Comparison of ENCODE assay signal across 9 cellular contexts in the genomic region with DNA sequence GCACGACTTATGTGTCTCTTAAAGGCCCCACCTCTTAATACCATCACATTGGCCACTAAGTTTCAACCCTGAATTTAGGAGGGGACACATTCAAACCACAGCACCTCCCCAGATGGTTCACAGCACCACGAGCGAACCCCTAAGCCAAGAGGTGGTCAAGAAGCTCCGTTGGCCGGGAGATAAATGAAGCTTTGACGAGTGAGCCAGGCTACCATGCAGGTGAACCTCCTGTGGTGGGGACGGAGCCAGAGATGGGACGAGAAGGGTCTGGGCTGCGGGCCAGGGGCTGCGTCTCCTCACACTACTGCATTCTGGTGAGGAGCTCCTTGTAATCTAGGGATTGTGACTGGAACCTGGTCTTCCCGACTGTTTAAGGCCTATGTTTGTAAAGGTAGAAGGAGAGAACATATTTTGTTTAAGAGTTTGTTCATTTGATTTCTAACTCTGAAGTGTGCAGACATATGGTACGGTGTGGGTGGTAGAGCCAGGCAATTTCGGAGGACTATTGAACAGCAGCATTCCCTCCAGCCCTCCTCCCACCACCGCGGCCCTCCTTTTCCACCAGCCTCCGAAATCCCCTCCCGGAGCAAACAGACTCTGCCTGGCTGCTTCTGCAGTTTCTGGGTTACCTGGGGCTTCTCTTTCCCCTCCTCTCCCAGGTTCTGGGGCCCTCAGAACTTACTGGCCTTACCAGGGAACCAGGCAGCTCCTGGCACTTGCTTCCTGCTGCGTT. TPM values are rescaled to one million over a fixed set of nuclear protein-coding genes. Genes with fewer than 3 reads are reported as not detected.
"Had no signal": no experiment of that assay in that cellular context is flagged by ENCODE, and none has a peak within 500 bp of the region (broad histone marks: within the 10 kb centered on the region; RNA-seq: fewer than 3 reads in every experiment).

No MANE protein-coding gene starts in this region.

- H3K4me2 ChIP-seq: GM23338 had no signal

- H3K4me3 ChIP-seq: GM23338, HAP-1 had no signal

- H3K9me3 ChIP-seq: HAP-1 had no signal

- ATAC-seq: GM23338, HCT116, HepG2 had no signal

- H3K36me3 ChIP-seq: HAP-1 had no signal

- H2AFZ ChIP-seq: GM23338 had no signal

- DNase-seq: H7, HFFc6 had no signal

- H3K36me3 Mint-ChIP-seq: IgD-negative memory B cell had no signal

- H3K27ac Mint-ChIP-seq: GM23338, HFFc6, IgD-negative memory B cell had no signal

- H3K4me3 Mint-ChIP-seq: GM23338, HFFc6, IgD-negative memory B cell had no signal

- H3K27ac ChIP-seq: HL-60 had no signal

RNA-seq across cellular contexts. Expression of gene SIAH3, which starts 31.3 kb away (rescaled TPM):
- total RNA-seq: H4, HepG2, HFFc6 had no signal
- polyA plus RNA-seq: HepG2, IgD-negative memory B cell had no signal
